ENCODE assay signal across 9 cellular contexts in the genomic region with DNA sequence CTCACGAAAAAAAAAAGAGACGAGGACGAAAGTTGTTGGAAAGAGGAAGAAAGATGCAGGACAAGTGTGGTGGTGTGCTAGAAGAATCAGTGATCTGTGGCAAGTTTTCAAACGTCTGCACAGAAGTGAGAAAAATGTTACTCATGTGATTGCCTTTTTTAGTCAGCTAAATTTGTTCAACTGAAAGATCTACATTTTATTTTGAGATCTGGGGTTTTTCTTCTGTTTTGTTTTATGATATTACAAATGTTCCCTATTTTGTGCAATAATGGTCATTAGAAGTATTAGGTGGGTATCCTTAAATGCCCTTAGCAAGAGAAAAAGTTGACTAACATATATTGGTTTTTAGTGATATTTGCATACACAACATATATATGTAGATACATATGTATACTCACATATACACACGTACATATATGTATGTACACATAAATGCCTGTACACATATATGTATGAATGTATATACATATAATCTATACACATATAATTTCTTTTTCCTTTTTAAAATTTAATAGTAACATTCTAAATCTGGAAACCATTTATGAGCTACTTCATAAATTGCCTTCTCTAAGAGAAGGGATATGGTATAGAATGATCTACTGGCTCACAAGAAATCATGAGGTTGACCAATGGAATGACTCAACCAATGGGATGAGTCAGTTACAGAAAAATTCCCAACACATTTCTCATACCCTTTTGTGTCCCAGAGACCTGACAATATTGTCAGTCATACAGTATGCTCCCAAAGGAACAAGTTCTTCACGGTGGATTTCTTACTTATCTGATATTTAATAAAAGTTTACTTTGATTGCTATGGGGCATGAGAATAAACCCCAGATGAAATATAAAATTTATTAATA.
DNase-seq lines count a peak whose midpoint lies in the region; ATAC-seq lines count a peak whose summit lies in the region.
"Had no signal": no experiment of that assay in that cellular context is flagged by ENCODE, and none has a peak within 500 bp of the region (broad histone marks: within the 10 kb centered on the region; RNA-seq: fewer than 3 reads in every experiment).

No MANE protein-coding gene starts in this region.

- no peak overlapping the region for H3K4me3 Mint-ChIP-seq in memory B cell
- H3K4me3 Mint-ChIP-seq: stimulated activated naive CD8-positive, alpha-beta T cell treated with anti-CD3 and anti-CD28 coated beads, Interleukin-15, Interleukin-2, amounts not matched to agents 100 ng/mL and 50 ng/mL, for 24 hours had no signal

- H3K4me1 Mint-ChIP-seq in memory B cell = peaks cover 3% of the 10 kb centered on the region

- ATAC-seq in GM18508 (IDR thresholded peaks at IDR 0.05; ENCODE audit: insufficient read depth, unreplicated experiment) (peak; percentile 94), HG02798 (IDR thresholded peaks at IDR 0.05; ENCODE audit: poor library complexity, unreplicated experiment) (peak; percentile 60), memory B cell (ENCODE audit: low read depth) (peak; percentile 61), HG02642 (IDR thresholded peaks at IDR 0.05; ENCODE audit: poor library complexity, unreplicated experiment) (no peak)

- H3K36me3 Mint-ChIP-seq in memory B cell = no peaks in the 10 kb centered on the region

- H3K9me3 Mint-ChIP-seq in memory B cell = peaks cover 2% of the 10 kb centered on the region

- DNase-seq in NOMO-1 treated with dmso at 0.1 percent for 144 hours (lab: John Stamatoyannopoulos, UW; ENCODE audit: unreplicated experiment) (peak; percentile 72), memory B cell (ENCODE audit: low spot score in 2 of 2) (no peak), midbrain (lab: John Stamatoyannopoulos, UW) (no peak), COR-L47 (lab: John Stamatoyannopoulos, UW) (no peak)
- DNase-seq in activated CD4-positive, CD25-positive, alpha-beta regulatory T cell (lab: John Stamatoyannopoulos, UW) = no peak

- no peaks in the 10 kb centered on the region for H3K27me3 Mint-ChIP-seq in memory B cell
- H3K27me3 Mint-ChIP-seq: stimulated activated naive CD8-positive, alpha-beta T cell treated with anti-CD3 and anti-CD28 coated beads, Interleukin-15, Interleukin-2, amounts not matched to agents 100 ng/mL and 50 ng/mL, for 24 hours had no signal

- H3K27ac Mint-ChIP-seq in memory B cell = no peak overlapping the region
- H3K27ac Mint-ChIP-seq: stimulated activated naive CD8-positive, alpha-beta T cell treated with anti-CD3 and anti-CD28 coated beads, Interleukin-15, Interleukin-2, amounts not matched to agents 100 ng/mL and 50 ng/mL, for 24 hours had no signal
